2 cellular contexts compared by ENCODE assay signal in the genomic region with DNA sequence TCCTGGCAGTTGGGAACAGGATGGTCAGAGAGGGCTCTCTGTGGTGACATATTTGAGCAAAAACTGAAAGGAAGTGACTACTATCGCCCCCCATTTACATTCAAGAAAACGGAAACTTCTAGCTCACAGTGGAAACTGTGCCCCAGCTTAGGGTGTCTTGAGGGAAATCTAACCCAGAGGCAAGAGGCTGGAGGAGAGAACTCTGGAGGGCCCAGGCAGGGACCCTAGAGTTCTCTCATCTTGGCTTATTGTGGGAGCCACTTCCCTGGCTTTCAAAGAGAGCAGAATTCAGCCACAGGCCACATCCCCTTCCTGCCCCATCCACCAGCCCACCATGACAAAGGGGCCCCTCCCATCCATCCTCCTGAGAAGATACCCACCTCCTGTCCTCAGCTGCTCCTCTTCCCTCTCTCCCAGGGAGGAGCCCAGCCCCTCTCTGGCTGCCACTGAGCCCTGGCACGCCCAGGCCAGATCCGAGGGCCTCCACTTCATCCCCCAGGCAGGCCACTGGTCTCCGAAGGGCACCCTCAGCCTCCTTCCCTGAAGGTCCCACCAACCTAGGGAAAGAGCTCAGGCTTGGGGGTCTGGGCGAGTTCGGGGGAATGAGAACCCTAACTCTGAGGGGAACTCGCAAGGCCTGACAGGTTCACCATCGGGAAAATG.
TF ChIP-seq lines count a peak whose summit lies in the region.

No MANE protein-coding gene starts in this region.

TF ChIP-seq in GM12878, 131 proteins besides CTCF, POLR2A, EP300 and RAD21:
- TF ChIP-seq ZNF384 (IDR thresholded peaks at IDR 0.05; ENCODE audit: borderline replicate concordance, low read depth, low read length): no peak
- TF ChIP-seq, protein P1, sequence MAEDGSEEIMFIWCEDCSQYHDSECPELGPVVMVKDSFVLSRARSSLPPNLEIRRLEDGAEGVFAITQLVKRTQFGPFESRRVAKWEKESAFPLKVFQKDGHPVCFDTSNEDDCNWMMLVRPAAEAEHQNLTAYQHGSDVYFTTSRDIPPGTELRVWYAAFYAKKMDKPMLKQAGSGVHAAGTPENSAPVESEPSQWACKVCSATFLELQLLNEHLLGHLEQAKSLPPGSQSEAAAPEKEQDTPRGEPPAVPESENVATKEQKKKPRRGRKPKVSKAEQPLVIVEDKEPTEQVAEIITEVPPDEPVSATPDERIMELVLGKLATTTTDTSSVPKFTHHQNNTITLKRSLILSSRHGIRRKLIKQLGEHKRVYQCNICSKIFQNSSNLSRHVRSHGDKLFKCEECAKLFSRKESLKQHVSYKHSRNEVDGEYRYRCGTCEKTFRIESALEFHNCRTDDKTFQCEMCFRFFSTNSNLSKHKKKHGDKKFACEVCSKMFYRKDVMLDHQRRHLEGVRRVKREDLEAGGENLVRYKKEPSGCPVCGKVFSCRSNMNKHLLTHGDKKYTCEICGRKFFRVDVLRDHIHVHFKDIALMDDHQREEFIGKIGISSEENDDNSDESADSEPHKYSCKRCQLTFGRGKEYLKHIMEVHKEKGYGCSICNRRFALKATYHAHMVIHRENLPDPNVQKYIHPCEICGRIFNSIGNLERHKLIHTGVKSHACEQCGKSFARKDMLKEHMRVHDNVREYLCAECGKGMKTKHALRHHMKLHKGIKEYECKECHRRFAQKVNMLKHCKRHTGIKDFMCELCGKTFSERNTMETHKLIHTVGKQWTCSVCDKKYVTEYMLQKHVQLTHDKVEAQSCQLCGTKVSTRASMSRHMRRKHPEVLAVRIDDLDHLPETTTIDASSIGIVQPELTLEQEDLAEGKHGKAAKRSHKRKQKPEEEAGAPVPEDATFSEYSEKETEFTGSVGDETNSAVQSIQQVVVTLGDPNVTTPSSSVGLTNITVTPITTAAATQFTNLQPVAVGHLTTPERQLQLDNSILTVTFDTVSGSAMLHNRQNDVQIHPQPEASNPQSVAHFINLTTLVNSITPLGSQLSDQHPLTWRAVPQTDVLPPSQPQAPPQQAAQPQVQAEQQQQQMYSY (CRISPR knock-in tag; IDR thresholded peaks at IDR 0.05): no peak
- no peak for TF ChIP-seq EZH2 (IDR thresholded peaks at IDR 0.05; ENCODE audit: borderline replicate concordance, control insufficient read depth, low read depth, low read length)
- TF ChIP-seq ETV6 (conservative IDR thresholded peaks at IDR 0.05 in 1 of 2, IDR thresholded peaks at IDR 0.05 in 1 of 2; ENCODE audit: borderline replicate concordance in 1 of 2, low read depth in 1 of 2): peak in 1 of 2 experiments; percentile 65; a peak in 1 of 4 replicates
- peak; percentile 56 for TF ChIP-seq SPI1 (IDR thresholded peaks at IDR 0.05; ENCODE audit: borderline replicate concordance, insufficient read depth, low read depth, low read length)
- TF ChIP-seq IRF4 (IDR thresholded peaks at IDR 0.05; ENCODE audit: low read depth, low read length): no peak

TF ChIP-seq in HepG2, 621 proteins besides CTCF, POLR2A, EP300 and RAD21:
- TF ChIP-seq ZNF138 (CRISPR knock-in tag; IDR thresholded peaks at IDR 0.05; ENCODE audit: low read depth): no peak
- TF ChIP-seq, protein P2, sequence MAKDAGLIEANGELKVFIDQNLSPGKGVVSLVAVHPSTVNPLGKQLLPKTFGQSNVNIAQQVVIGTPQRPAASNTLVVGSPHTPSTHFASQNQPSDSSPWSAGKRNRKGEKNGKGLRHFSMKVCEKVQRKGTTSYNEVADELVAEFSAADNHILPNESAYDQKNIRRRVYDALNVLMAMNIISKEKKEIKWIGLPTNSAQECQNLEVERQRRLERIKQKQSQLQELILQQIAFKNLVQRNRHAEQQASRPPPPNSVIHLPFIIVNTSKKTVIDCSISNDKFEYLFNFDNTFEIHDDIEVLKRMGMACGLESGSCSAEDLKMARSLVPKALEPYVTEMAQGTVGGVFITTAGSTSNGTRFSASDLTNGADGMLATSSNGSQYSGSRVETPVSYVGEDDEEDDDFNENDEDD (CRISPR knock-in tag; IDR thresholded peaks at IDR 0.05; ENCODE audit: borderline replicate concordance): no peak
- no peak for TF ChIP-seq ZNF296 (CRISPR knock-in tag; conservative IDR thresholded peaks at IDR 0.05)
- no peak for TF ChIP-seq MLLT10 (CRISPR knock-in tag; IDR thresholded peaks at IDR 0.05)
- no peak for TF ChIP-seq RARG (CRISPR knock-in tag; IDR thresholded peaks at IDR 0.05; ENCODE audit: low read depth)
- TF ChIP-seq TSC22D2 (CRISPR knock-in tag; IDR thresholded peaks at IDR 0.05; ENCODE audit: borderline replicate concordance): no peak
- TF ChIP-seq, protein P3, sequence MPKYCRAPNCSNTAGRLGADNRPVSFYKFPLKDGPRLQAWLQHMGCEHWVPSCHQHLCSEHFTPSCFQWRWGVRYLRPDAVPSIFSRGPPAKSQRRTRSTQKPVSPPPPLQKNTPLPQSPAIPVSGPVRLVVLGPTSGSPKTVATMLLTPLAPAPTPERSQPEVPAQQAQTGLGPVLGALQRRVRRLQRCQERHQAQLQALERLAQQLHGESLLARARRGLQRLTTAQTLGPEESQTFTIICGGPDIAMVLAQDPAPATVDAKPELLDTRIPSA (CRISPR knock-in tag; IDR thresholded peaks at IDR 0.05; ENCODE audit: borderline replicate concordance): no peak
- TF ChIP-seq ZNF550 (CRISPR knock-in tag; IDR thresholded peaks at IDR 0.05; ENCODE audit: borderline replicate concordance): no peak
- no peak for TF ChIP-seq ZNF775 (CRISPR knock-in tag; IDR thresholded peaks at IDR 0.05; ENCODE audit: borderline replicate concordance)
